In the genomic region with DNA sequence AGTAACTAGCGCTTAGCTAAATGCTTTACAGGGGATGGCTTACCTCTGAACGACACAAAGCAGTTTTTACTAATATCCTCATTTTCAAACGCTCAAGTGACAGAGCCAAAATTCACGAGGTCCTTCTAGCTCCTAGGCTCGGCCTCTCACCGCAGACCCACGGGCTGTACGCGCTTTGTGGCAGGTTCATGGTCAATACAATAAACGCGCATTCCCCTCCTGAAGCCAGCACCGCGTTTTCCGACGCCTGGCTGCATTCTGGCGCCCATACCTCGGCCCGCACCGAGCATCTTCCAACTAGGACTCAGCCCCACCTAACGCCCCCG, we compare ENCODE assay signal across 1 cellular context.
TF ChIP-seq lines count a peak whose summit lies in the region.

No MANE protein-coding gene starts in this region.

TF ChIP-seq in IMR-90, 13 proteins besides CTCF, POLR2A, EP300 and RAD21 (continued from another document):
- TF ChIP-seq, protein P1, sequence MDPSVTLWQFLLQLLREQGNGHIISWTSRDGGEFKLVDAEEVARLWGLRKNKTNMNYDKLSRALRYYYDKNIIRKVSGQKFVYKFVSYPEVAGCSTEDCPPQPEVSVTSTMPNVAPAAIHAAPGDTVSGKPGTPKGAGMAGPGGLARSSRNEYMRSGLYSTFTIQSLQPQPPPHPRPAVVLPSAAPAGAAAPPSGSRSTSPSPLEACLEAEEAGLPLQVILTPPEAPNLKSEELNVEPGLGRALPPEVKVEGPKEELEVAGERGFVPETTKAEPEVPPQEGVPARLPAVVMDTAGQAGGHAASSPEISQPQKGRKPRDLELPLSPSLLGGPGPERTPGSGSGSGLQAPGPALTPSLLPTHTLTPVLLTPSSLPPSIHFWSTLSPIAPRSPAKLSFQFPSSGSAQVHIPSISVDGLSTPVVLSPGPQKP (IDR thresholded peaks at IDR 0.05; ENCODE audit: borderline replicate concordance, low read depth, low read length) = no peak
- TF ChIP-seq RCOR1 (IDR thresholded peaks at IDR 0.05; ENCODE audit: insufficient replicate concordance, low read length) (no peak), MXI1 (IDR thresholded peaks at IDR 0.05; ENCODE audit: borderline replicate concordance, low read depth, low read length) (no peak), MAFK (IDR thresholded peaks at IDR 0.05; ENCODE audit: low read depth, low read length) (no peak), MAZ (IDR thresholded peaks at IDR 0.05; ENCODE audit: borderline replicate concordance, low read depth, low read length) (no peak), RFX5 (IDR thresholded peaks at IDR 0.05; ENCODE audit: low read depth, low read length) (no peak)
TF ChIP-seq in IMR-90: peak in this region for 0.
